ENCODE assay signal across 1 cellular context in genomic region chr2:152166633-152167032, GRCh38.
TF ChIP-seq lines count a peak whose summit lies in the region.

No MANE protein-coding gene starts in this region.

TF ChIP-seq in K562, 482 proteins besides CTCF, POLR2A, EP300 and RAD21 (continued from another document and continues in another):
- no peak for TF ChIP-seq E2F8 (IDR thresholded peaks at IDR 0.05; ENCODE audit: low read depth, partially characterized antibody)
- no peak for TF ChIP-seq MBD1 (CRISPR knock-in tag; IDR thresholded peaks at IDR 0.05)
- TF ChIP-seq ZNF232 (CRISPR knock-in tag; IDR thresholded peaks at IDR 0.05), result no peak
- TF ChIP-seq ZNF407 (IDR thresholded peaks at IDR 0.05; ENCODE audit: low read depth), result no peak
- TF ChIP-seq ETV5 (CRISPR knock-in tag; IDR thresholded peaks at IDR 0.05; ENCODE audit: low read depth), result no peak
- no peak for TF ChIP-seq ZNF280A (IDR thresholded peaks at IDR 0.05; ENCODE audit: low read depth, partially characterized antibody)
- no peak for TF ChIP-seq CBX5 (IDR thresholded peaks at IDR 0.05; ENCODE audit: borderline replicate concordance, low read depth)
- TF ChIP-seq ZNF511 (CRISPR knock-in tag; IDR thresholded peaks at IDR 0.05), result no peak
- TF ChIP-seq ILF3 (IDR thresholded peaks at IDR 0.05; ENCODE audit: borderline replicate concordance), result no peak
- no peak for TF ChIP-seq CHD1 (IDR thresholded peaks at IDR 0.05; ENCODE audit: low read length)
- no peak for TF ChIP-seq ESRRB (CRISPR knock-in tag; IDR thresholded peaks at IDR 0.05; ENCODE audit: borderline replicate concordance)
- TF ChIP-seq HNRNPH1 (optimal IDR thresholded peaks at IDR 0.05; ENCODE audit: low read depth, low read length), result no peak
- no peak for TF ChIP-seq SMARCB1 (IDR thresholded peaks at IDR 0.05; ENCODE audit: insufficient read length, low read depth)
- TF ChIP-seq TRIM25 (IDR thresholded peaks at IDR 0.05; ENCODE audit: borderline replicate concordance), result no peak
- no peak for TF ChIP-seq BRCA1 (IDR thresholded peaks at IDR 0.05)
- TF ChIP-seq BRCA1 (CRISPR knock-in tag; IDR thresholded peaks at IDR 0.05), result no peak
- peak; percentile 93 to 96 for TF ChIP-seq KDM1A (IDR thresholded peaks at IDR 0.05)
- no peak for TF ChIP-seq NKRF (IDR thresholded peaks at IDR 0.05; ENCODE audit: borderline replicate concordance)
- peak; percentile 87 for TF ChIP-seq DPF2 (IDR thresholded peaks at IDR 0.05)
- TF ChIP-seq ZBTB43 (CRISPR knock-in tag; IDR thresholded peaks at IDR 0.05), result no peak
- no peak for TF ChIP-seq RNF2 (IDR thresholded peaks at IDR 0.05)
- peak; percentile 23 for TF ChIP-seq NFIC (IDR thresholded peaks at IDR 0.05)
- no peak for TF ChIP-seq NR2C2 (CRISPR knock-in tag; IDR thresholded peaks at IDR 0.05)
- TF ChIP-seq NR2C2 (tag; IDR thresholded peaks at IDR 0.05), result 0 out of 2 replicates have a peak, but pooled peaks have one; percentile 21
- peak; percentile 65 for TF ChIP-seq ADNP (tag; IDR thresholded peaks at IDR 0.05)
- TF ChIP-seq MIER1 (IDR thresholded peaks at IDR 0.05; ENCODE audit: low read depth), result no peak
- TF ChIP-seq ELK1 (CRISPR knock-in tag; IDR thresholded peaks at IDR 0.05), result no peak
- 0 out of 2 replicates have a peak, but pooled peaks have one; percentile 46 for TF ChIP-seq ZNF197 (CRISPR knock-in tag; IDR thresholded peaks at IDR 0.05; ENCODE audit: low read depth)
- no peak for TF ChIP-seq MCM3 (IDR thresholded peaks at IDR 0.05)
- TF ChIP-seq TSC22D4 (tag; IDR thresholded peaks at IDR 0.05), result no peak
- TF ChIP-seq ZNF79 (CRISPR knock-in tag; IDR thresholded peaks at IDR 0.05; ENCODE audit: low read depth), result no peak
- TF ChIP-seq PBX2 (CRISPR knock-in tag; IDR thresholded peaks at IDR 0.05; ENCODE audit: low read depth), result no peak
- TF ChIP-seq PBX2 (tag; conservative IDR thresholded peaks at IDR 0.05; ENCODE audit: low read depth), result peak; percentile 83
- TF ChIP-seq TRIM28 (IDR thresholded peaks at IDR 0.05), result no peak
